Comparison of ENCODE assay signal across 22 cellular contexts in the genomic region with DNA sequence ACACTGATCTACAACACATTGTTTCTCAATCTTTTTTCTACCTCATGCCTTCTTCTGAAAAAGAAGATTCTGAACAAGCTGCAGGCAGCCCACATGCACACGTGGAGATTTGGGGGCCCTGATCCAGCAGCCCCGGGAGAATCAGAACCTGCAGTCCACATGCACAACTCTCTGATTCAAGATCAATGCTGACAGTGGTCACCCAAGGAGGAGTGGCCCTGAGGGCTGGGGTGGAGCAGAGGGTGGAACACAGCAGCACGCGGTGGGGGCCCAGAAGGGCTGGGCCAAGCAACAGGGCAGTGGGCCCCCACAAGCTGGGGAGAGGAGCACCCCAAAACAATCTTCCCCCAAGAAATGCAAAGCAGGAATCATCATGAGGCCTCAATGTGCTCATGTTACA.
DNase-seq lines count a peak whose midpoint lies in the region; ATAC-seq, FAIRE-seq and TF ChIP-seq lines count a peak whose summit lies in the region.
"Had no signal": no experiment of that assay in that cellular context is flagged by ENCODE, and none has a peak within 500 bp of the region (broad histone marks: within the 10 kb centered on the region; RNA-seq: fewer than 3 reads in every experiment).

No MANE protein-coding gene starts in this region.

- H3K27me3 ChIP-seq in bronchial epithelial cell (ENCODE audit: control insufficient read depth, insufficient read depth, low read length) (no peaks in the 10 kb centered on the region), neuronal stem cell (ENCODE audit: control insufficient read depth in 3 of 3, insufficient read depth in 3 of 3, low read depth in 1 of 3, low read length in 3 of 3) (no peaks in the 10 kb centered on the region), parathyroid adenoma (ENCODE audit: control insufficient read depth, insufficient read depth, low read length) (no peaks in the 10 kb centered on the region), A673 (replicated peaks; ENCODE audit: insufficient read depth, low read depth, low read length, poor library complexity) (no peaks in the 10 kb centered on the region)
- H3K27me3 ChIP-seq: BE2C, BLaER1 had no signal

- peak overlapping the region; percentile 61 for H3K27ac ChIP-seq in C4-2B
- H3K27ac ChIP-seq in neuronal stem cell (replicated peaks; ENCODE audit: low read length): no peak overlapping the region
- peak overlapping the region; percentile 11 for H3K27ac ChIP-seq in parathyroid adenoma
- no peak overlapping the region for H3K27ac ChIP-seq in A673 (ENCODE audit: low read depth, low read length, poor library complexity, severe bottlenecking)
- H3K27ac ChIP-seq: A549, BLaER1 had no signal

- no peak overlapping the region for H2BK12ac ChIP-seq in neuronal stem cell (ENCODE audit: low read length)

- TF ChIP-seq CTCF in C4-2B (conservative IDR thresholded peaks at IDR 0.05) (no peak), bronchial epithelial cell (IDR thresholded peaks at IDR 0.05; ENCODE audit: insufficient read depth, low read length, severe bottlenecking) (no peak), parathyroid adenoma (IDR thresholded peaks at IDR 0.05) (no peak), A673 (conservative IDR thresholded peaks at IDR 0.05; ENCODE audit: low read depth, low read length) (no peak)

- no peaks in the 10 kb centered on the region for H3K9me3 Mint-ChIP-seq in activated CD4-positive, alpha-beta memory T cell treated with anti-CD3 and anti-CD28 coated beads, Interleukin-2, amount 10 ng/mL, durations not matched to agents 7 days and 5 days
- H3K9me3 Mint-ChIP-seq: CD4-positive, alpha-beta T cell; CD8-positive, alpha-beta T cell had no signal

- no peak overlapping the region for H2BK120ac ChIP-seq in neuronal stem cell (ENCODE audit: low read depth, low read length)

- H3K4ac ChIP-seq in neuronal stem cell (ENCODE audit: low read length): no peak overlapping the region

- no peaks in the 10 kb centered on the region for H3K4me1 Mint-ChIP-seq in activated CD4-positive, alpha-beta memory T cell treated with anti-CD3 and anti-CD28 coated beads, Interleukin-2, amount 10 ng/mL, durations not matched to agents 7 days and 5 days

- BruUV-seq in A673 (replicated peaks; lab: Mats Ljungman, UMichigan): no TSS peak

- POLR2A ChIA-PET in activated CD4-positive, alpha-beta memory T cell treated with anti-CD3 and anti-CD28 coated beads, Interleukin-2, amount 10 ng/mL, durations not matched to agents 7 days and 5 days (lab: Charles Lee): no interaction called here
- POLR2A ChIA-PET in A673 (lab: Charles Lee; ENCODE audit: low non-redundant PET): no interaction called here

- DNase-seq in bronchial epithelial cell (ENCODE audit: low read depth) (peak; percentile 12), neuronal stem cell (ENCODE audit: low spot score) (no peak), Right ventricle myocardium inferior (ENCODE audit: missing footprints) (no peak), NCI-H1417 (lab: John Stamatoyannopoulos, UW) (no peak), A673 (ENCODE audit: low spot score) (no peak)
- DNase-seq in activated CD4-positive, alpha-beta memory T cell treated with anti-CD3 and anti-CD28 coated beads, Interleukin-2, amount 10 ng/mL, durations not matched to agents 7 days and 5 days: no peak
- DNase-seq: ACHN; BE2C; C1 segment of cervical spinal cord; Caco-2; Calu3; CD4-positive, alpha-beta T cell; CD8-positive, alpha-beta T cell; DMS79 treated with DMSO at 0.1 percent for 48 hours; GF-D8 had no signal

- H3K79me1 ChIP-seq in neuronal stem cell (ENCODE audit: low read depth, low read length): no peaks in the 10 kb centered on the region

- peak overlapping the region; percentile 53 for H3K18ac ChIP-seq in neuronal stem cell (ENCODE audit: low read length)

- H3K9me3 ChIP-seq in neuronal stem cell (replicated peaks in 1 of 2; ENCODE audit: control insufficient read depth in 2 of 2, insufficient read depth in 1 of 2, low read depth in 1 of 2, low read length in 2 of 2) (no peaks in the 10 kb centered on the region), parathyroid adenoma (ENCODE audit: control insufficient read depth, low read length) (no peaks in the 10 kb centered on the region), A673 (ENCODE audit: low read depth, low read length, poor library complexity, severe bottlenecking) (no peaks in the 10 kb centered on the region)
- H3K9me3 ChIP-seq: A549, BE2C, Caco-2 had no signal

- no peak overlapping the region for H3K4me2 ChIP-seq in neuronal stem cell (ENCODE audit: insufficient read depth, low read length, poor library complexity, severe bottlenecking)
- H3K4me2 ChIP-seq in parathyroid adenoma (ENCODE audit: low read length): no peak overlapping the region
- H3K4me2 ChIP-seq: BLaER1 had no signal

- no peak overlapping the region for H3K9ac ChIP-seq in neuronal stem cell (ENCODE audit: low read depth, low read length, poor library complexity)
- H3K9ac ChIP-seq in parathyroid adenoma: no peak overlapping the region
- H3K9ac ChIP-seq: BLaER1 had no signal

- no peak overlapping the region for H2AK5ac ChIP-seq in neuronal stem cell (ENCODE audit: low read depth, low read length)

- no peak overlapping the region for H3K27ac Mint-ChIP-seq in activated CD4-positive, alpha-beta memory T cell treated with anti-CD3 and anti-CD28 coated beads, Interleukin-2, amount 10 ng/mL, durations not matched to agents 7 days and 5 days
- H3K27ac Mint-ChIP-seq: CD4-positive, alpha-beta T cell; CD8-positive, alpha-beta T cell had no signal

- peaks cover 32% of the 10 kb centered on the region for H3K79me2 ChIP-seq in parathyroid adenoma

- H3K4me3 Mint-ChIP-seq in activated CD4-positive, alpha-beta memory T cell treated with anti-CD3 and anti-CD28 coated beads, Interleukin-2, amount 10 ng/mL, durations not matched to agents 7 days and 5 days: no peak overlapping the region
- H3K4me3 Mint-ChIP-seq: CD4-positive, alpha-beta T cell; CD8-positive, alpha-beta T cell had no signal

- no peak for ATAC-seq in Right ventricle myocardium inferior
- ATAC-seq: CD8-positive, alpha-beta T cell had no signal

- no CpG with 5 or more reads among the region's 4 CpGs for WGBS in neuronal stem cell (ENCODE audit: extremely low coverage in 2 of 2, insufficient read length in 2 of 2, insufficient replicate concordance in 1 of 2), 2 donors

- no peaks in the 10 kb centered on the region for H3K27me3 Mint-ChIP-seq in activated CD4-positive, alpha-beta memory T cell treated with anti-CD3 and anti-CD28 coated beads, Interleukin-2, amount 10 ng/mL, durations not matched to agents 7 days and 5 days
- H3K27me3 Mint-ChIP-seq: CD4-positive, alpha-beta T cell had no signal

- H2AFZ ChIP-seq in neuronal stem cell (ENCODE audit: low read length): no peak overlapping the region
- no peak overlapping the region for H2AFZ ChIP-seq in parathyroid adenoma

- CTCF ChIA-PET in activated CD4-positive, alpha-beta memory T cell treated with anti-CD3 and anti-CD28 coated beads, Interleukin-2, amount 10 ng/mL, durations not matched to agents 7 days and 5 days (lab: Charles Lee): no interaction called here
- CTCF ChIA-PET in A673 (lab: Charles Lee): no interaction called here

- H3K23ac ChIP-seq in neuronal stem cell (ENCODE audit: low read depth, low read length, poor library complexity): no peak overlapping the region

- H3K36me3 ChIP-seq in bronchial epithelial cell (ENCODE audit: control insufficient read depth, insufficient read depth, low read length) (no peaks in the 10 kb centered on the region), neuronal stem cell (replicated peaks in 1 of 2; ENCODE audit: control insufficient read depth in 2 of 2, insufficient read depth in 2 of 2, low read length in 2 of 2) (no peaks in the 10 kb centered on the region), parathyroid adenoma (ENCODE audit: control insufficient read depth, insufficient read depth, low read length) (no peaks in the 10 kb centered on the region), A673 (ENCODE audit: insufficient read depth, low read length, poor library complexity, severe bottlenecking) (no peaks in the 10 kb centered on the region)
- H3K36me3 ChIP-seq: BE2C, BLaER1 had no signal

- no peak overlapping the region for H3K4me3 ChIP-seq in bronchial epithelial cell (ENCODE audit: low read depth, low read length)
- H3K4me3 ChIP-seq in neuronal stem cell (ENCODE audit: low read length in 2 of 2): no peak overlapping the region
- H3K4me3 ChIP-seq in parathyroid adenoma (ENCODE audit: low read depth, low read length): no peak overlapping the region
- no peak overlapping the region for H3K4me3 ChIP-seq in A673 (ENCODE audit: low read depth, low read length, poor library complexity, severe bottlenecking)
- H3K4me3 ChIP-seq: A549, BLaER1 had no signal

- no peak overlapping the region for H2BK15ac ChIP-seq in neuronal stem cell (ENCODE audit: low read length)

- H2BK5ac ChIP-seq in neuronal stem cell (ENCODE audit: low read length): no peak overlapping the region

- H3K36me3 Mint-ChIP-seq in activated CD4-positive, alpha-beta memory T cell treated with anti-CD3 and anti-CD28 coated beads, Interleukin-2, amount 10 ng/mL, durations not matched to agents 7 days and 5 days (ENCODE audit: low read depth): no peaks in the 10 kb centered on the region
- H3K36me3 Mint-ChIP-seq: CD8-positive, alpha-beta T cell had no signal

- FAIRE-seq in bronchial epithelial cell (lab: Jason Lieb, UNC): no peak
- FAIRE-seq: A549, D721Med, G401.6, GM12891 had no signal

- no peak overlapping the region for H4K8ac ChIP-seq in neuronal stem cell (ENCODE audit: low read depth, low read length)

- H4K91ac ChIP-seq in neuronal stem cell (ENCODE audit: low read depth, low read length, poor library complexity): no peak overlapping the region

- intact Hi-C loops in Right ventricle myocardium inferior (cut with DNase I): no loop called here
- intact Hi-C loops in A673 (cut with micrococcal nuclease; ENCODE audit: unreplicated experiment): no loop called here

- H3K4me1 ChIP-seq in neuronal stem cell (ENCODE audit: control insufficient read depth in 2 of 2, insufficient read depth in 1 of 2, low read depth in 1 of 2, low read length in 2 of 2): peaks cover 0 to 6% of the 10 kb centered on the region in 2 donors
- peaks cover 19% of the 10 kb centered on the region for H3K4me1 ChIP-seq in parathyroid adenoma
- H3K4me1 ChIP-seq in A673 (ENCODE audit: insufficient read depth, low read length, poor library complexity, severe bottlenecking): no peaks in the 10 kb centered on the region
- H3K4me1 ChIP-seq: BE2C, Caco-2 had no signal

- H3K14ac ChIP-seq in neuronal stem cell (ENCODE audit: low read length): no peak overlapping the region

Comparison
In these comparisons a context has a peak if more than half of its experiments do, and no peak if none do; other contexts are left out.
1. H3K27ac ChIP-seq: peak in C4-2B (single experiment) and parathyroid adenoma (single experiment); none in neuronal stem cell (single experiment) and A673 (single experiment).